In the genomic region with DNA sequence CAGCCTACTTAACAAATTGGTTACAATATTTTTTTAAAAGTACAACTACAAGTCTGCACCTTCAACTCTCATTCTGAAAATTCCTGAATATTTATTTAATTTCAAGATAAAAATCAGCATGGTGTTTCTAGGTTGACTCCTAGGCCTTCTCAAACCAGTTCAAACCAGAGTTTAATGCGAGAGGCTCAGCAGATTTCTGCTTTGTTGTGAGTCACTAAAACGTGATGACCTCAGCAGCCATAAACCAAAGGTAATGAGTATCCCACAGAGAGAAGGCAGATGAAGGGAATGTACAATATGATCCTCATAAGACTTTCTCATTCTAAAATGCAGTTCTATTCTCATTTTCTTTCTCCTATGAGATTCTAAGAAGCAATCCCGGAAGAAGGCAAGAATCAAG, we compare ENCODE assay signal across 8 cellular contexts. TPM values are rescaled to one million over a fixed set of nuclear protein-coding genes. Genes with fewer than 3 reads are reported as not detected.
A peak's percentile ranks its signal among the peaks of the same experiment; 100 is the strongest.
DNase-seq lines count a peak whose midpoint lies in the region; ATAC-seq lines count a peak whose summit lies in the region.

No MANE protein-coding gene starts in this region.

- no peak for ATAC-seq in activated naive CD8-positive, alpha-beta T cell treated with anti-CD3 and anti-CD28 coated beads, Interleukin-2, amount 10 ng/mL, durations not matched to agents 7 days and 5 days (ENCODE audit: low read depth)
- no peak for ATAC-seq in HG02852 (IDR thresholded peaks at IDR 0.05; ENCODE audit: unreplicated experiment)

- peaks cover 4% of the 10 kb centered on the region for H3K27me3 Mint-ChIP-seq in activated naive CD8-positive, alpha-beta T cell treated with anti-CD3 and anti-CD28 coated beads, Interleukin-2, amount 10 ng/mL, durations not matched to agents 7 days and 5 days

- H3K9me3 Mint-ChIP-seq in activated naive CD8-positive, alpha-beta T cell treated with anti-CD3 and anti-CD28 coated beads, Interleukin-2, amount 10 ng/mL, durations not matched to agents 7 days and 5 days = peaks cover 1% of the 10 kb centered on the region

- POLR2A ChIA-PET in activated naive CD8-positive, alpha-beta T cell treated with anti-CD3 and anti-CD28 coated beads, Interleukin-2, amount 10 ng/mL, durations not matched to agents 7 days and 5 days (lab: Charles Lee) = interaction anchor here (0.8 kb wide), 1 partner anchor 22 kb away, joined by 3 read pairs; no protein-coding TSS in a partner anchor

- H3K27ac Mint-ChIP-seq in activated naive CD8-positive, alpha-beta T cell treated with anti-CD3 and anti-CD28 coated beads, Interleukin-2, amount 10 ng/mL, durations not matched to agents 7 days and 5 days = peak overlapping the region; percentile 65

- H3K4me3 Mint-ChIP-seq in activated naive CD8-positive, alpha-beta T cell treated with anti-CD3 and anti-CD28 coated beads, Interleukin-2, amount 10 ng/mL, durations not matched to agents 7 days and 5 days = peak overlapping the region; percentile 92

- H3K4me1 Mint-ChIP-seq in activated naive CD8-positive, alpha-beta T cell treated with anti-CD3 and anti-CD28 coated beads, Interleukin-2, amount 10 ng/mL, durations not matched to agents 7 days and 5 days = peaks cover 26% of the 10 kb centered on the region

- DNase-seq in activated T-cell treated with anti-CD3 and anti-CD28 coated beads for 24 hours (ENCODE audit: low read depth) = peak; percentile 17
- no peak for DNase-seq in activated T-cell treated with anti-CD3 and anti-CD28 coated beads, Interleukin-2, amount 50 U/mL, for 1 hour
- peak; percentile 31 for DNase-seq in NCI-H510A treated with DMSO at 0.1 percent for 48 hours (lab: John Stamatoyannopoulos, UW)
- DNase-seq in activated naive CD8-positive, alpha-beta T cell treated with anti-CD3 and anti-CD28 coated beads, Interleukin-2, amount 10 ng/mL, durations not matched to agents 7 days and 5 days = no peak
- DNase-seq in iris pigment epithelial cell (ENCODE audit: low read depth) = peak; percentile 94
- peak; percentile 84 for DNase-seq in stromal cell of bone marrow (ENCODE audit: low read depth)
- DNase-seq in activated gamma-delta T cell treated with Interleukin-2 at 50 U/mL for 16 hours = no peak

- H3K36me3 Mint-ChIP-seq in activated naive CD8-positive, alpha-beta T cell treated with anti-CD3 and anti-CD28 coated beads, Interleukin-2, amount 10 ng/mL, durations not matched to agents 7 days and 5 days = peaks cover 3% of the 10 kb centered on the region

RNA-seq across cellular contexts. Expression of a gene that starts 1.5 kb away (rescaled TPM):
- 10 to 100 TPM; 24.4 to 28.3 TPM for total RNA-seq in activated naive CD8-positive, alpha-beta T cell treated with anti-CD3 and anti-CD28 coated beads, Interleukin-2, amount 10 ng/mL, durations not matched to agents 7 days and 5 days

RNA-seq across cellular contexts. Expression of a gene that starts 15.1 kb away (rescaled TPM):
- not detected for total RNA-seq in activated naive CD8-positive, alpha-beta T cell treated with anti-CD3 and anti-CD28 coated beads, Interleukin-2, amount 10 ng/mL, durations not matched to agents 7 days and 5 days

Comparison
In these comparisons a context has a peak if more than half of its experiments do, and no peak if none do; other contexts are left out.
1. DNase-seq: peak in activated T-cell treated with anti-CD3 and anti-CD28 coated beads for 24 hours (single experiment), NCI-H510A treated with DMSO at 0.1 percent for 48 hours (single experiment), iris pigment epithelial cell (single experiment) and stromal cell of bone marrow (single experiment); none in activated T-cell treated with anti-CD3 and anti-CD28 coated beads, Interleukin-2, amount 50 U/mL, for 1 hour (single experiment), activated naive CD8-positive, alpha-beta T cell treated with anti-CD3 and anti-CD28 coated beads, Interleukin-2, amount 10 ng/mL, durations not matched to agents 7 days and 5 days (single experiment) and activated gamma-delta T cell treated with Interleukin-2 at 50 U/mL for 16 hours (single experiment).